ENCODE assay signal across 17 cellular contexts in the genomic region with DNA sequence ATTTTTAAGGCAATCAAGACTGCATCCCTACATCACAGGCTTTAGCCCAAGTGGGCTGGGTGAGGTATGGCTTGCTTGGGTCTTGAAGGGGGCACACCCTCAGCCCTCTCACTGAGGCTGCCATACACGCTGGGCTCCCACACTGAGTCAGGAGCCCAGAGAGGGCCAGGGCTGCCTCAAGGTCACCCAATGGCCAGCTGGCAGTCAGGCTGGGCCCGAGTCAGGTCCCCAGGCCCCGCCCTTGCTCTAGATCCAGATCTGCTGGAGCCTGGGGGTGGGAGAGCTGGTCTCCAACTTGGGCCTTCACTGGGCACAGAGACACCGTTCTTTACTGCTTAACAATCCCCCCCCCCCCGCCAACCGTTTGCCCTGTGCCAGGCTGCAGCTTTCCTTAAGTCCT.
DNase-seq lines count a peak whose midpoint lies in the region; ATAC-seq and TF ChIP-seq lines count a peak whose summit lies in the region.
"Had no signal": no experiment of that assay in that cellular context is flagged by ENCODE, and none has a peak within 500 bp of the region (broad histone marks: within the 10 kb centered on the region; RNA-seq: fewer than 3 reads in every experiment).

No MANE protein-coding gene starts in this region.

- no peak overlapping the region for H3K4me3 ChIP-seq in right cardiac atrium (ENCODE audit: low read length)
- no peak overlapping the region for H3K4me3 ChIP-seq in body of pancreas
- no peak overlapping the region for H3K4me3 ChIP-seq in gastrocnemius medialis

- H3K9me3 ChIP-seq in right cardiac atrium (ENCODE audit: control insufficient read depth, low read length) = no peaks in the 10 kb centered on the region
- no peaks in the 10 kb centered on the region for H3K9me3 ChIP-seq in body of pancreas
- H3K9me3 ChIP-seq in gastrocnemius medialis = no peaks in the 10 kb centered on the region
- H3K9me3 ChIP-seq: BE2C had no signal

- TF ChIP-seq CTCF in body of pancreas (IDR thresholded peaks at IDR 0.05) (no peak), gastrocnemius medialis (IDR thresholded peaks at IDR 0.05 in 4 of 5, conservative IDR thresholded peaks at IDR 0.05 in 1 of 5) (no peak)

- H3K36me3 ChIP-seq in body of pancreas (replicated peaks in 1 of 2; ENCODE audit: insufficient read depth in 1 of 2, low read depth in 2 of 2) (no peaks in the 10 kb centered on the region), gastrocnemius medialis (no peaks in the 10 kb centered on the region)
- H3K36me3 ChIP-seq: BE2C had no signal

- H3K27me3 ChIP-seq in right cardiac atrium (ENCODE audit: control insufficient read depth, insufficient read depth) (no peaks in the 10 kb centered on the region), body of pancreas (no peaks in the 10 kb centered on the region), gastrocnemius medialis (no peaks in the 10 kb centered on the region)
- H3K27me3 ChIP-seq: BE2C had no signal

- ATAC-seq in Right ventricle myocardium inferior (peak; percentile 47), right cardiac atrium (no peak), body of pancreas (peak; percentile 43), gastrocnemius medialis (peak in 1 of 2 donors; percentile 28), HG02763 (IDR thresholded peaks at IDR 0.05; ENCODE audit: unreplicated experiment) (no peak)

- intact Hi-C loops in Right ventricle myocardium inferior (cut with DNase I) (loop anchor here (2.0 kb wide), 1 partner anchor 32 kb away; no protein-coding TSS in a partner anchor), right cardiac atrium (cut with DNase I) (loop anchor here in 3 of 4 donors (10.0 kb wide), 2 partner anchors 50 to 90 kb away; no protein-coding TSS in a partner anchor), body of pancreas (cut with DNase I) (no loop called here), gastrocnemius medialis (cut with DNase I; ENCODE audit: low total_unique reads) (loop anchor here (2.0 kb wide), 1 partner anchor 16 kb away; no protein-coding TSS in a partner anchor)

- TF ChIP-seq POLR2A in body of pancreas (IDR thresholded peaks at IDR 0.05) (no peak), gastrocnemius medialis (IDR thresholded peaks at IDR 0.05) (no peak)

- WGBS in right cardiac atrium = 86% methylated on average over 6 of the region's 6 CpGs
- WGBS in body of pancreas, 2 donors = 40 to 59% methylated on average over 1 to 6 of the region's 6 CpGs

- H3K4me1 ChIP-seq in right cardiac atrium (ENCODE audit: control insufficient read depth, insufficient read depth, low read length) (no peaks in the 10 kb centered on the region), body of pancreas (peaks cover 30% of the 10 kb centered on the region), gastrocnemius medialis (peaks cover 28 to 40% of the 10 kb centered on the region in 2 donors)

- in situ Hi-C loops in gastrocnemius medialis (cut with MboI; ENCODE audit: low sequenced_read_pairs in 4 of 4) = loop anchor here (10.0 to 25.0 kb wide), 3 partner anchors 50 to 98 kb away; no protein-coding TSS in a partner anchor

- DNase-seq in Right ventricle myocardium inferior (ENCODE audit: missing footprints) (no peak), right cardiac atrium (no peak), body of pancreas (peak in 3 of 4 donors; percentile 34 to 69 (median 65)), myocyte (ENCODE audit: low read depth) (peak; percentile 50), gastrocnemius medialis (peak in 1 of 2 donors; percentile 52), NCI-H446 treated with DMSO at 0.1 percent for 48 hours (lab: John Stamatoyannopoulos, UW) (no peak), midbrain (lab: John Stamatoyannopoulos, UW) (no peak)
- DNase-seq: 8988T, BE2C, KBM-7, NCI-H1105 treated with DMSO at 0.1 percent for 48 hours, NCI-H1694, NCI-H2081 treated with DMSO at 0.1 percent for 48 hours, NCI-H510A, NCI-H748 treated with DMSO at 0.1 percent for 48 hours, SHP77 treated with DMSO at 0.1 percent for 48 hours had no signal

- no peak overlapping the region for H3K27ac ChIP-seq in right cardiac atrium (ENCODE audit: low read length)
- no peak overlapping the region for H3K27ac ChIP-seq in body of pancreas
- H3K27ac ChIP-seq in gastrocnemius medialis = peak overlapping the region in 3 of 4 donors; percentile 1 to 65 (median 34)

Comparison
In these comparisons a context has a peak if more than half of its experiments do, and no peak if none do; other contexts are left out.
1. ATAC-seq: peak in Right ventricle myocardium inferior (single experiment) and body of pancreas (single experiment); none in right cardiac atrium (0 of 2) and HG02763 (single experiment).
2. DNase-seq: peak in body of pancreas (3 of 4) and myocyte (single experiment); none in Right ventricle myocardium inferior (single experiment), right cardiac atrium (0 of 3), NCI-H446 treated with DMSO at 0.1 percent for 48 hours (single experiment) and midbrain (single experiment).
3. H3K27ac ChIP-seq: peak in gastrocnemius medialis (3 of 4); none in right cardiac atrium (single experiment) and body of pancreas (0 of 4).